Comparison of ENCODE assay signal across 9 cellular contexts in the genomic region with DNA sequence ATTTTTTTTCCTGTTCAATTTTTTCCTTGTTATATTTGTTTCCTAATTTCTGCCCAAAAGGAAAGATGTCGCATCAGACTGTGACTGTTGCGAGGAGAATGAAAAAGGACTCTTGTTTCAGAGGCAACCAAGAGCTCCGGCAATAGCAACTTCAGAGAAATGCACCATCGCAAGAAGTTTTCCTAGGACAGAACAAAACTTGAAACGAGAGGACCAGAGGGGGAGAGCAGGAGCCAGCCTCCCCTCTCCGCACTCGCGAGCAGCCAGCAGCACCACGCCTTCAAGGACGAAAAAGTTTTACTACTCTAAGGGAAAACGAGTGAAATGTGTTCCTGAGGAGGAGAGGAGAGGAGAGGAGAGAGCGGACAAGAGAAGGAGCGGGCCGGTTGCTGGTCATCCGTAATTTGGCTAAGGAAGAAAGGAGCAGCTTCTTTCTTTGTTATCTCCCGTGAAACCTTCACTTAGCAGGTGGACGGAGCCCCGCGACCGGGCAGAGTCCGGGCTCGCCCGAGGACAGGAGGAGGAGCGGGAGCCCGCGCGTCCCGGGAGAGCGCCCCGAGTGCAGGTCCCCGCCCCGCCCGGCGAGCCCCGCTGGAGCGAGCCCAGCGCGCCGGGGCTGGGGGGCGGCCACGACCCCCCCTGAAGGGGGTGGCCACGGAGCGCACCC. TPM values are rescaled to one million over a fixed set of nuclear protein-coding genes. Genes with fewer than 3 reads are reported as not detected.
DNase-seq lines count a peak whose midpoint lies in the region; ATAC-seq and TF ChIP-seq lines count a peak whose summit lies in the region.
"Had no signal": no experiment of that assay in that cellular context is flagged by ENCODE, and none has a peak within 500 bp of the region (broad histone marks: within the 10 kb centered on the region; RNA-seq: fewer than 3 reads in every experiment).

No MANE protein-coding gene starts in this region.

- H3K4me3 ChIP-seq in lower leg skin (ENCODE audit: low read depth, poor library complexity, severe bottlenecking), result peak overlapping the region; percentile 7
- H3K4me3 ChIP-seq in testis, result peak overlapping the region; percentile 31 to 50

- no peak for ATAC-seq in activated T-helper 17 cell treated with anti-CD3 and anti-CD28 coated beads, Interleukin-2, amount 50 U/mL, for 72 hours (replicated peaks)
- ATAC-seq in HG02970 (IDR thresholded peaks at IDR 0.05; ENCODE audit: low FRiP score, unreplicated experiment), result no peak

- no peaks in the 10 kb centered on the region for H3K9me3 Mint-ChIP-seq in activated naive CD4-positive, alpha-beta T cell treated with anti-CD3 and anti-CD28 coated beads, Interleukin-2, amount 10 ng/mL, durations not matched to agents 7 days and 5 days
- H3K9me3 Mint-ChIP-seq in activated T-helper 17 cell treated with anti-CD3 and anti-CD28 coated beads, Interleukin-2, amount 50 U/mL, for 72 hours, result peaks cover 5% of the 10 kb centered on the region

- intact Hi-C loops in lower leg skin (cut with DNase I; ENCODE audit: low total_unique reads), result no loop called here
- intact Hi-C loops in testis (cut with DNase I; ENCODE audit: low total_unique reads), result no loop called here

- no peaks in the 10 kb centered on the region for H3K4me1 ChIP-seq in testis

- H3K4me1 Mint-ChIP-seq in activated naive CD4-positive, alpha-beta T cell treated with anti-CD3 and anti-CD28 coated beads, Interleukin-2, amount 10 ng/mL, durations not matched to agents 7 days and 5 days, result peaks cover 34% of the 10 kb centered on the region
- peaks cover 17% of the 10 kb centered on the region for H3K4me1 Mint-ChIP-seq in activated T-helper 17 cell treated with anti-CD3 and anti-CD28 coated beads, Interleukin-2, amount 50 U/mL, for 72 hours

- CTCF ChIA-PET in activated naive CD4-positive, alpha-beta T cell treated with anti-CD3 and anti-CD28 coated beads, Interleukin-2, amount 10 ng/mL, durations not matched to agents 7 days and 5 days (lab: Charles Lee), result no interaction called here

- peaks cover 88% of the 10 kb centered on the region for H3K27me3 Mint-ChIP-seq in activated naive CD4-positive, alpha-beta T cell treated with anti-CD3 and anti-CD28 coated beads, Interleukin-2, amount 10 ng/mL, durations not matched to agents 7 days and 5 days
- peaks cover 76% of the 10 kb centered on the region for H3K27me3 Mint-ChIP-seq in activated T-helper 17 cell treated with anti-CD3 and anti-CD28 coated beads, Interleukin-2, amount 50 U/mL, for 72 hours

- peaks cover 7% of the 10 kb centered on the region for H3K36me3 Mint-ChIP-seq in activated naive CD4-positive, alpha-beta T cell treated with anti-CD3 and anti-CD28 coated beads, Interleukin-2, amount 10 ng/mL, durations not matched to agents 7 days and 5 days
- peaks cover 31% of the 10 kb centered on the region for H3K36me3 Mint-ChIP-seq in activated T-helper 17 cell treated with anti-CD3 and anti-CD28 coated beads, Interleukin-2, amount 50 U/mL, for 72 hours (ENCODE audit: low read depth)

- no peak for TF ChIP-seq CTCF in lower leg skin (IDR thresholded peaks at IDR 0.05)
- TF ChIP-seq CTCF in testis (IDR thresholded peaks at IDR 0.05), result no peak

- TF ChIP-seq POLR2A in lower leg skin (IDR thresholded peaks at IDR 0.05) (no peak), testis (IDR thresholded peaks at IDR 0.05) (no peak)

- H3K4me3 Mint-ChIP-seq in activated naive CD4-positive, alpha-beta T cell treated with anti-CD3 and anti-CD28 coated beads, Interleukin-2, amount 10 ng/mL, durations not matched to agents 7 days and 5 days, result peak overlapping the region; percentile 66
- H3K4me3 Mint-ChIP-seq in activated T-helper 17 cell treated with anti-CD3 and anti-CD28 coated beads, Interleukin-2, amount 50 U/mL, for 72 hours, result peak overlapping the region; percentile 81

- WGBS in lower leg skin, 2 donors, result 5 to 7% methylated on average over 20 to 23 of the region's 43 CpGs
- 3 to 6% methylated on average over 21 to 30 of the region's 43 CpGs for WGBS in testis, 2 donors

- H3K27me3 ChIP-seq in testis, result no peaks in the 10 kb centered on the region

- DNase-seq in activated naive CD4-positive, alpha-beta T cell treated with anti-CD3 and anti-CD28 coated beads, Interleukin-2, amount 10 ng/mL, durations not matched to agents 7 days and 5 days, result no peak
- no peak for DNase-seq in activated naive CD4-positive, alpha-beta T cell treated with Interleukin-2 at 50 U/mL for 16 hours
- peak in 1 of 2 donors; percentile 85 for DNase-seq in lower leg skin (ENCODE audit: low spot score in 2 of 2)
- no peak for DNase-seq in testis
- no peak for DNase-seq in HK-2 (ENCODE audit: unreplicated experiment)
- DNase-seq in NOMO-1 treated with dmso at 0.1 percent for 144 hours (lab: John Stamatoyannopoulos, UW; ENCODE audit: unreplicated experiment), result no peak

- H3K9me3 ChIP-seq in testis, result no peaks in the 10 kb centered on the region

- H3K27ac Mint-ChIP-seq in activated naive CD4-positive, alpha-beta T cell treated with anti-CD3 and anti-CD28 coated beads, Interleukin-2, amount 10 ng/mL, durations not matched to agents 7 days and 5 days, result peak overlapping the region; percentile 88
- peak overlapping the region; percentile 80 for H3K27ac Mint-ChIP-seq in activated T-helper 17 cell treated with anti-CD3 and anti-CD28 coated beads, Interleukin-2, amount 50 U/mL, for 72 hours

- H3K36me3 ChIP-seq in testis (ENCODE audit: low read depth, missing control alignments), result no peaks in the 10 kb centered on the region

- no peak overlapping the region for H3K27ac ChIP-seq in testis

RNA-seq across cellular contexts. Expression of a gene that starts 0.7 kb away (rescaled TPM):
- not detected for total RNA-seq in activated T-helper 17 cell treated with anti-CD3 and anti-CD28 coated beads, Interleukin-2, amount 50 U/mL, for 72 hours
- total RNA-seq in lower leg skin (1 to 10 TPM in 3 of 4 donors, under 1 TPM in 1; 0.84 to 3.5 (median 2.1) TPM), testis (1 to 10 TPM in 1 of 2 donors, under 1 TPM in 1; 0.71 to 1.7 TPM)
- 0.96 TPM for polyA plus RNA-seq in testis (ENCODE audit: insufficient read depth, low read depth, low replicate concordance)
- total RNA-seq: MCF 10A had no signal
